In genomic region chr3:75422101-75422945, GRCh38 we compare ENCODE assay signal across 8 cellular contexts.
DNase-seq lines count a peak whose midpoint lies in the region; TF ChIP-seq lines count a peak whose summit lies in the region.
"Not testable (repeated sequence)": the region's sequence is repeated elsewhere in the genome, so short reads cannot be mapped to it uniquely, and the experiment has no call there.

No MANE protein-coding gene starts in this region.

- BruUV-seq in A673 (replicated peaks; lab: Mats Ljungman, UMichigan), result TSS peak; percentile 27

- H3K9me3 ChIP-seq in A673 (ENCODE audit: low read depth, low read length, poor library complexity, severe bottlenecking); WERI-Rb-1 (ENCODE audit: severe bottlenecking); adrenal gland (replicated peaks in 1 of 3); fibroblast of lung (ENCODE audit: control insufficient read depth, insufficient read depth, low read depth, low read length): not testable (repeated sequence)

- POLR2A ChIA-PET in A673 (lab: Charles Lee; ENCODE audit: low non-redundant PET), result not testable (repeated sequence)

- in situ Hi-C loops in GM13976 (cut with MboI; ENCODE audit: low sequenced_read_pairs, unreplicated experiment), result not testable (repeated sequence)

- H3K4me2 ChIP-seq in fibroblast of lung (ENCODE audit: extremely low read depth, insufficient read depth, low read length), result not testable (repeated sequence)

- not testable (repeated sequence) for H2AFZ ChIP-seq in fibroblast of lung (ENCODE audit: low read length)

- peak; percentile 49; the same call in 1 of the 2 replicates for TF ChIP-seq CTCF in A673 (conservative IDR thresholded peaks at IDR 0.05; ENCODE audit: low read depth, low read length)
- peak; percentile 42 for TF ChIP-seq CTCF in GM13976 (IDR thresholded peaks at IDR 0.05; ENCODE audit: borderline replicate concordance, control extremely low read depth, extremely low read depth, insufficient read depth, missing control alignments)
- TF ChIP-seq CTCF in WERI-Rb-1 (IDR thresholded peaks at IDR 0.05; ENCODE audit: low read depth, low read length), result peak; percentile 70
- peak; percentile 61 to 87 (median 73) for TF ChIP-seq CTCF in adrenal gland (IDR thresholded peaks at IDR 0.05)
- peak; percentile 61 to 63 for TF ChIP-seq CTCF in fibroblast of lung (conservative IDR thresholded peaks at IDR 0.05 in 1 of 2, IDR thresholded peaks at IDR 0.05 in 1 of 2; ENCODE audit: low read depth in 1 of 2, low read length in 2 of 2)

- H3K27ac ChIP-seq in A673 (ENCODE audit: low read depth, low read length, poor library complexity, severe bottlenecking); WERI-Rb-1; adrenal gland; fibroblast of lung (ENCODE audit: insufficient read depth, low read length): not testable (repeated sequence)

- not testable (repeated sequence) for H3K9ac ChIP-seq in fibroblast of lung (ENCODE audit: insufficient read depth, low read length)

- intact Hi-C loops in A673 (cut with micrococcal nuclease; ENCODE audit: unreplicated experiment), result loop anchor here (5.0 to 10.0 kb wide), 2 partner anchors 130 to 228 kb away; no protein-coding TSS in a partner anchor
- intact Hi-C loops in adrenal gland (cut with DNase I), result loop anchor here (10.0 kb wide), 1 partner anchor 128 kb away; no protein-coding TSS in a partner anchor

- WGBS in adrenal gland, 4 donors, result 52 to 58% (median 53%) methylated on average over 16 to 18 of the region's 18 CpGs

- not testable (repeated sequence) for H4K20me1 ChIP-seq in fibroblast of lung (ENCODE audit: control insufficient read depth, extremely low read depth, insufficient read depth, low read length)

- H3K36me3 ChIP-seq in A673 (ENCODE audit: insufficient read depth, low read length, poor library complexity, severe bottlenecking); WERI-Rb-1; adrenal gland (replicated peaks in 1 of 2); fibroblast of lung (ENCODE audit: control insufficient read depth, insufficient read depth, low read length): not testable (repeated sequence)

- not testable (repeated sequence) for H3K4me1 ChIP-seq in A673 (ENCODE audit: insufficient read depth, low read length, poor library complexity, severe bottlenecking); adrenal gland (replicated peaks in 1 of 2); fibroblast of lung (ENCODE audit: control insufficient read depth, extremely low read depth, insufficient read depth, low read length)

- not testable (repeated sequence) for TF ChIP-seq POLR2A in adrenal gland (IDR thresholded peaks at IDR 0.05)

- CTCF ChIA-PET in A673 (lab: Charles Lee), result interaction anchor here (0.7 kb wide), 1 partner anchor 131 kb away, joined by 3 read pairs; no protein-coding TSS in a partner anchor

- H3K4me3 ChIP-seq in A673 (ENCODE audit: low read depth, low read length, poor library complexity, severe bottlenecking); WERI-Rb-1 (ENCODE audit: low read depth, low read length); adrenal gland; fibroblast of lung (replicated peaks in 1 of 4; ENCODE audit: control extremely low read depth in 1 of 4, insufficient read depth in 1 of 4, low read depth in 3 of 4, low read length in 4 of 4): not testable (repeated sequence)

- DNase-seq in A673 (ENCODE audit: low spot score); GM13976 (ENCODE audit: low spot score): not testable (repeated sequence)
- DNase-seq in NCI-H2107 treated with DMSO at 0.1 percent for 48 hours (lab: John Stamatoyannopoulos, UW; ENCODE audit: unreplicated experiment) (peak; percentile 21), WERI-Rb-1 (peak; percentile 67), adrenal gland (peak in 6 of 7 donors; percentile 18 to 82 (median 50)), fibroblast of lung (ENCODE audit: low read depth in 2 of 2) (peak in 1 of 2 donors; percentile 16), midbrain (lab: John Stamatoyannopoulos, UW) (peak; percentile 40)
- peak; percentile 42 to 55 for DNase-seq in stimulated activated CD4-positive, alpha-beta T cell treated with anti-CD3 and anti-CD28 coated beads, Interleukin-2, amount 100 ng/mL, for 24 hours

- H3K79me2 ChIP-seq in fibroblast of lung (ENCODE audit: control insufficient read depth, insufficient read depth, low read length), result not testable (repeated sequence)

- H3K27me3 ChIP-seq in A673 (replicated peaks; ENCODE audit: insufficient read depth, low read depth, low read length, poor library complexity); WERI-Rb-1 (ENCODE audit: insufficient read depth, low read depth, severe bottlenecking); adrenal gland; fibroblast of lung (ENCODE audit: control insufficient read depth, insufficient read depth, low read length): not testable (repeated sequence)
